Comparison of ENCODE assay signal across 10 cellular contexts in genomic region chr12:48285751-48286650, GRCh38.
DNase-seq lines count a peak whose midpoint lies in the region; ATAC-seq and TF ChIP-seq lines count a peak whose summit lies in the region.
"Had no signal": no experiment of that assay in that cellular context is flagged by ENCODE, and none has a peak within 500 bp of the region (broad histone marks: within the 10 kb centered on the region; RNA-seq: fewer than 3 reads in every experiment).

No MANE protein-coding gene starts in this region.

- H3K4me1 Mint-ChIP-seq in activated T-cell treated with anti-CD3 and anti-CD28 coated beads, Interleukin-2, amount 50 U/mL, for 72 hours (ENCODE audit: low read depth), result peaks cover 12% of the 10 kb centered on the region
- H3K4me1 Mint-ChIP-seq in activated T-helper 17 cell treated with anti-CD3 and anti-CD28 coated beads, Interleukin-2, amount 50 U/mL, for 72 hours, result peaks cover 11% of the 10 kb centered on the region

- no peaks in the 10 kb centered on the region for H3K9me2 ChIP-seq in MM.1S (replicated peaks; ENCODE audit: insufficient read depth, low read length)

- no peak overlapping the region for H3K18ac ChIP-seq in neuronal stem cell (ENCODE audit: low read length)

- H2BK120ac ChIP-seq in neuronal stem cell (ENCODE audit: low read depth, low read length), result no peak overlapping the region

- 0 out of 2 replicates have a peak overlapping the region, but pooled peaks have one; percentile 11 for H3K4me2 ChIP-seq in MM.1S (ENCODE audit: low read depth, low read length)
- H3K4me2 ChIP-seq in neuronal stem cell (ENCODE audit: insufficient read depth, low read length, poor library complexity, severe bottlenecking), result no peak overlapping the region

- no peaks in the 10 kb centered on the region for H4K20me1 ChIP-seq in MM.1S (ENCODE audit: insufficient read depth, low read length)

- H3K14ac ChIP-seq in neuronal stem cell (ENCODE audit: low read length), result no peak overlapping the region

- H2BK5ac ChIP-seq in neuronal stem cell (ENCODE audit: low read length), result no peak overlapping the region

- H3K9ac ChIP-seq in MM.1S (ENCODE audit: low read length), result no peak overlapping the region
- H3K9ac ChIP-seq in neuronal stem cell (ENCODE audit: low read depth, low read length, poor library complexity), result no peak overlapping the region

- H4K91ac ChIP-seq in neuronal stem cell (ENCODE audit: low read depth, low read length, poor library complexity), result no peak overlapping the region

- no peaks in the 10 kb centered on the region for H3K4me1 ChIP-seq in MM.1S (ENCODE audit: low read length)
- H3K4me1 ChIP-seq in neuronal stem cell (ENCODE audit: control insufficient read depth in 2 of 2, insufficient read depth in 1 of 2, low read depth in 1 of 2, low read length in 2 of 2), result peaks cover 0 to 4% of the 10 kb centered on the region in 2 donors

- no peak overlapping the region for H2AK5ac ChIP-seq in neuronal stem cell (ENCODE audit: low read depth, low read length)

- ATAC-seq in activated T-cell treated with anti-CD3 and anti-CD28 coated beads, Interleukin-2, amount 50 U/mL, for 72 hours (replicated peaks in 1 of 2), result peak; percentile 74 to 84
- peak; percentile 85 for ATAC-seq in activated T-helper 17 cell treated with anti-CD3 and anti-CD28 coated beads, Interleukin-2, amount 50 U/mL, for 72 hours (replicated peaks)
- ATAC-seq in GM19023 (IDR thresholded peaks at IDR 0.05; ENCODE audit: unreplicated experiment) (no peak), GM19324 (IDR thresholded peaks at IDR 0.05; ENCODE audit: low FRiP score, unreplicated experiment) (no peak)

- no peak overlapping the region for H3K4me3 ChIP-seq in MM.1S (ENCODE audit: low read length)
- H3K4me3 ChIP-seq in neuronal stem cell (ENCODE audit: low read length in 2 of 2), result no peak overlapping the region

- no peak overlapping the region for H2BK12ac ChIP-seq in neuronal stem cell (ENCODE audit: low read length)

- peak overlapping the region in 1 of 2 donors; percentile 59 for H3K4me3 Mint-ChIP-seq in activated T-cell treated with anti-CD3 and anti-CD28 coated beads, Interleukin-2, amount 50 U/mL, for 72 hours
- H3K4me3 Mint-ChIP-seq in activated T-helper 17 cell treated with anti-CD3 and anti-CD28 coated beads, Interleukin-2, amount 50 U/mL, for 72 hours, result peak overlapping the region; percentile 58

- H3K79me2 ChIP-seq in MM.1S (ENCODE audit: low read length), result no peaks in the 10 kb centered on the region

- H3K4ac ChIP-seq in neuronal stem cell (ENCODE audit: low read length), result no peak overlapping the region

- H3F3A ChIP-seq in MM.1S (ENCODE audit: insufficient read depth, low read length), result 0 out of 2 replicates have a peak, but pooled peaks cover 2% of the 10 kb centered on the region

- peaks cover 0 to 3% of the 10 kb centered on the region in 2 donors for H3K36me3 Mint-ChIP-seq in activated T-cell treated with anti-CD3 and anti-CD28 coated beads, Interleukin-2, amount 50 U/mL, for 72 hours (ENCODE audit: insufficient read depth in 2 of 2)
- no peaks in the 10 kb centered on the region for H3K36me3 Mint-ChIP-seq in activated T-helper 17 cell treated with anti-CD3 and anti-CD28 coated beads, Interleukin-2, amount 50 U/mL, for 72 hours (ENCODE audit: low read depth)

- H3K27me3 ChIP-seq in MM.1S (replicated peaks; ENCODE audit: insufficient read depth, low read length) (no peaks in the 10 kb centered on the region), neuronal stem cell (ENCODE audit: control insufficient read depth in 3 of 3, insufficient read depth in 3 of 3, low read depth in 1 of 3, low read length in 3 of 3) (no peaks in the 10 kb centered on the region)

- H3K79me1 ChIP-seq in neuronal stem cell (ENCODE audit: low read depth, low read length), result no peaks in the 10 kb centered on the region

- no peak overlapping the region; the same call in 1 of the 2 replicates for H3K27ac ChIP-seq in MM.1S (ENCODE audit: low read length)
- no peak overlapping the region for H3K27ac ChIP-seq in neuronal stem cell (replicated peaks; ENCODE audit: low read length)

- H3K36me3 ChIP-seq in MM.1S (replicated peaks; ENCODE audit: insufficient read depth, low read length) (no peaks in the 10 kb centered on the region), neuronal stem cell (replicated peaks in 1 of 2; ENCODE audit: control insufficient read depth in 2 of 2, insufficient read depth in 2 of 2, low read length in 2 of 2) (no peaks in the 10 kb centered on the region)

- H3K9me3 Mint-ChIP-seq in activated T-cell treated with anti-CD3 and anti-CD28 coated beads, Interleukin-2, amount 50 U/mL, for 72 hours, result peaks cover 0 to 5% of the 10 kb centered on the region in 2 donors
- peaks cover 10% of the 10 kb centered on the region for H3K9me3 Mint-ChIP-seq in activated T-helper 17 cell treated with anti-CD3 and anti-CD28 coated beads, Interleukin-2, amount 50 U/mL, for 72 hours

- peak overlapping the region; percentile 85 for H3K27ac Mint-ChIP-seq in activated T-cell treated with anti-CD3 and anti-CD28 coated beads, Interleukin-2, amount 50 U/mL, for 72 hours
- H3K27ac Mint-ChIP-seq in activated T-helper 17 cell treated with anti-CD3 and anti-CD28 coated beads, Interleukin-2, amount 50 U/mL, for 72 hours, result peak overlapping the region; percentile 79

- no CpG with 5 or more reads among the region's 2 CpGs for WGBS in neuronal stem cell (ENCODE audit: extremely low coverage in 2 of 2, insufficient read length in 2 of 2, insufficient replicate concordance in 1 of 2), 2 donors

- no peak overlapping the region for H4K8ac ChIP-seq in neuronal stem cell (ENCODE audit: low read depth, low read length)

- TF ChIP-seq CTCF in MM.1S (IDR thresholded peaks at IDR 0.05; ENCODE audit: low read length), result no peak

- H3K9me3 ChIP-seq in MM.1S (replicated peaks; ENCODE audit: insufficient read depth, low read length), result no peaks in the 10 kb centered on the region
- H3K9me3 ChIP-seq in neuronal stem cell (replicated peaks in 1 of 2; ENCODE audit: control insufficient read depth in 2 of 2, insufficient read depth in 1 of 2, low read depth in 1 of 2, low read length in 2 of 2), result no peaks in the 10 kb centered on the region

- H2BK15ac ChIP-seq in neuronal stem cell (ENCODE audit: low read length), result no peak overlapping the region

- no peak overlapping the region for H3K23ac ChIP-seq in neuronal stem cell (ENCODE audit: low read depth, low read length, poor library complexity)

- DNase-seq in activated T-cell treated with anti-CD3 and anti-CD28 coated beads, Interleukin-2, amount 50 U/mL, for 72 hours, result peak; percentile 17
- no peak for DNase-seq in activated T-cell treated with anti-CD3 and anti-CD28 coated beads, Interleukin-2, amount 50 U/mL, for 48 hours
- peak; percentile 60 for DNase-seq in MM.1S
- DNase-seq in neuronal stem cell (ENCODE audit: low spot score), result no peak
- no peak for DNase-seq in cerebellar cortex (ENCODE audit: low spot score)
- DNase-seq: cerebellar nuclear complex, NCI-H187 treated with DMSO at 0.1 percent for 48 hours had no signal

- no peaks in the 10 kb centered on the region for H3K27me3 Mint-ChIP-seq in activated T-cell treated with anti-CD3 and anti-CD28 coated beads, Interleukin-2, amount 50 U/mL, for 72 hours (ENCODE audit: low read depth)
- peaks cover 13% of the 10 kb centered on the region for H3K27me3 Mint-ChIP-seq in activated T-helper 17 cell treated with anti-CD3 and anti-CD28 coated beads, Interleukin-2, amount 50 U/mL, for 72 hours

- H2AFZ ChIP-seq in MM.1S (ENCODE audit: low read length) (peak overlapping the region; percentile 1; the same call in 1 of the 2 replicates), neuronal stem cell (ENCODE audit: low read length) (peak overlapping the region; percentile 87)

Comparison
In these comparisons a context has a peak if more than half of its experiments do, and no peak if none do; other contexts are left out.
1. DNase-seq: peak in activated T-cell treated with anti-CD3 and anti-CD28 coated beads, Interleukin-2, amount 50 U/mL, for 72 hours (2 of 2) and MM.1S (single experiment); none in activated T-cell treated with anti-CD3 and anti-CD28 coated beads, Interleukin-2, amount 50 U/mL, for 48 hours (0 of 2), neuronal stem cell (single experiment) and cerebellar cortex (single experiment).
2. ATAC-seq: peak in activated T-cell treated with anti-CD3 and anti-CD28 coated beads, Interleukin-2, amount 50 U/mL, for 72 hours (2 of 2) and activated T-helper 17 cell treated with anti-CD3 and anti-CD28 coated beads, Interleukin-2, amount 50 U/mL, for 72 hours (single experiment); none in GM19023 (single experiment) and GM19324 (single experiment).